1 cellular context compared by ENCODE assay signal in the genomic region with DNA sequence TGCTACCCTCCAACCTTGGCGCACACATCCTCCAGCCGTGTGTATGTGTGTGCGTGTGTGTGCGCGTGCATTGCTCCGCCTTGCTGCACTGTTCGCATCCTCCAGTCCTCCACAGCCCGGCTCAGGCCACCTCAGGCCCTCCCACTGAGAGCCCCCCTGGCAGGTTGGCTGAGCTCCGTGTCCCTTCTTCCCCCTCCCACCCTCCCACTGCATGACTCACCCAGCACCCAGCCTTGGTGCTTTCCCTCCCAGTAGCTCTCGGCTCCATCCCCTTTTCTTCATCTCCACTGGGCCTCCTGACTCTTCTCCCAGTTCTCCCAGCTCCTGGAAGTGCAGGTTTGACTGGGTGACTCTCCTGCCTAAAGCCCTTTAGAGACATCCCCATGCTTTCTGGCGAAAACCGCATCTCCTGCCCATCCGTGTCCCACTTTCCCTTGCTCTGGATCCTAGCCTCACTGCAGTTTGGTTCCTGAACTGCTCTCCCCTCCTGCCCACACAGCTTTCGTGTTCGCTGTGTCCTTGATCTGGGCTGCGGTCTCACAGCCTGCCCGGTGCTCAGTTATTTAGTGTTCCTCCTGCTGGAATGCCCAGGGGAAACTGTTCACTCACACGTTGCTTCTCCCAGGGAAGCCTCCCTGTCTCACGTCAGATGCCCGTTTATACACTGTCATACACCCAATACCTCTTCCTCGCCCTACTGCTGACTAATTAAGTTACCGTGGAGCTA.
TF ChIP-seq lines count a peak whose summit lies in the region.

No MANE protein-coding gene starts in this region.

TF ChIP-seq in HepG2, 621 proteins besides CTCF, POLR2A, EP300 and RAD21 (continued from another document):
- TF ChIP-seq, protein P1, sequence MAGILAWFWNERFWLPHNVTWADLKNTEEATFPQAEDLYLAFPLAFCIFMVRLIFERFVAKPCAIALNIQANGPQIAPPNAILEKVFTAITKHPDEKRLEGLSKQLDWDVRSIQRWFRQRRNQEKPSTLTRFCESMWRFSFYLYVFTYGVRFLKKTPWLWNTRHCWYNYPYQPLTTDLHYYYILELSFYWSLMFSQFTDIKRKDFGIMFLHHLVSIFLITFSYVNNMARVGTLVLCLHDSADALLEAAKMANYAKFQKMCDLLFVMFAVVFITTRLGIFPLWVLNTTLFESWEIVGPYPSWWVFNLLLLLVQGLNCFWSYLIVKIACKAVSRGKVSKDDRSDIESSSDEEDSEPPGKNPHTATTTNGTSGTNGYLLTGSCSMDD (CRISPR knock-in tag; IDR thresholded peaks at IDR 0.05) = 0 out of 2 replicates have a peak, but pooled peaks have one; percentile 32
- 0 out of 2 replicates have a peak, but pooled peaks have one; percentile 17 for TF ChIP-seq POLR2AphosphoS5 (IDR thresholded peaks at IDR 0.05; ENCODE audit: low read depth, low read length)
- TF ChIP-seq, protein P2, sequence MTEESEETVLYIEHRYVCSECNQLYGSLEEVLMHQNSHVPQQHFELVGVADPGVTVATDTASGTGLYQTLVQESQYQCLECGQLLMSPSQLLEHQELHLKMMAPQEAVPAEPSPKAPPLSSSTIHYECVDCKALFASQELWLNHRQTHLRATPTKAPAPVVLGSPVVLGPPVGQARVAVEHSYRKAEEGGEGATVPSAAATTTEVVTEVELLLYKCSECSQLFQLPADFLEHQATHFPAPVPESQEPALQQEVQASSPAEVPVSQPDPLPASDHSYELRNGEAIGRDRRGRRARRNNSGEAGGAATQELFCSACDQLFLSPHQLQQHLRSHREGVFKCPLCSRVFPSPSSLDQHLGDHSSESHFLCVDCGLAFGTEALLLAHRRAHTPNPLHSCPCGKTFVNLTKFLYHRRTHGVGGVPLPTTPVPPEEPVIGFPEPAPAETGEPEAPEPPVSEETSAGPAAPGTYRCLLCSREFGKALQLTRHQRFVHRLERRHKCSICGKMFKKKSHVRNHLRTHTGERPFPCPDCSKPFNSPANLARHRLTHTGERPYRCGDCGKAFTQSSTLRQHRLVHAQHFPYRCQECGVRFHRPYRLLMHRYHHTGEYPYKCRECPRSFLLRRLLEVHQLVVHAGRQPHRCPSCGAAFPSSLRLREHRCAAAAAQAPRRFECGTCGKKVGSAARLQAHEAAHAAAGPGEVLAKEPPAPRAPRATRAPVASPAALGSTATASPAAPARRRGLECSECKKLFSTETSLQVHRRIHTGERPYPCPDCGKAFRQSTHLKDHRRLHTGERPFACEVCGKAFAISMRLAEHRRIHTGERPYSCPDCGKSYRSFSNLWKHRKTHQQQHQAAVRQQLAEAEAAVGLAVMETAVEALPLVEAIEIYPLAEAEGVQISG (CRISPR knock-in tag; IDR thresholded peaks at IDR 0.05) = 0 out of 2 replicates have a peak, but pooled peaks have one; percentile 19
- TF ChIP-seq ZFP62 (CRISPR knock-in tag; IDR thresholded peaks at IDR 0.05) = no peak
- no peak for TF ChIP-seq NCOA5 (CRISPR knock-in tag; IDR thresholded peaks at IDR 0.05)
- TF ChIP-seq MEIS1 (CRISPR knock-in tag; IDR thresholded peaks at IDR 0.05; ENCODE audit: borderline replicate concordance) = no peak
- peak; percentile 28; the same call in 1 of the 2 replicates for TF ChIP-seq HOXA3 (CRISPR knock-in tag; IDR thresholded peaks at IDR 0.05)
TF ChIP-seq in HepG2: peak in this region for 8.
